ENCODE assay signal across 12 cellular contexts in genomic region chr3:5023777-5024346, GRCh38. TPM values are rescaled to one million over a fixed set of nuclear protein-coding genes. Genes with fewer than 3 reads are reported as not detected.
DNase-seq lines count a peak whose midpoint lies in the region; ATAC-seq, FAIRE-seq and TF ChIP-seq lines count a peak whose summit lies in the region.
"Had no signal": no experiment of that assay in that cellular context is flagged by ENCODE, and none has a peak within 500 bp of the region (broad histone marks: within the 10 kb centered on the region; RNA-seq: fewer than 3 reads in every experiment).

No MANE protein-coding gene starts in this region.

- intact Hi-C loops in endothelial cell of umbilical vein (cut with micrococcal nuclease), result loop anchor here (1.0 kb wide), 3 partner anchors 39 to 193 kb away; no protein-coding TSS in a partner anchor
- intact Hi-C loops in psoas muscle (cut with DNase I), result loop anchor here in 1 of 2 donors (5.0 to 10.0 kb wide), 2 partner anchors 42 to 309 kb away; no protein-coding TSS in a partner anchor

- TF ChIP-seq CTCF in AG04450 (IDR thresholded peaks at IDR 0.05; ENCODE audit: low read depth, low read length) (no peak), endothelial cell of umbilical vein (IDR thresholded peaks at IDR 0.05; ENCODE audit: extremely low read depth in 1 of 2, insufficient read depth in 1 of 2, low read depth in 1 of 2, low read length in 2 of 2) (no peak), psoas muscle (IDR thresholded peaks at IDR 0.05) (no peak), nephron progenitor cell (IDR thresholded peaks at IDR 0.05) (no peak)

- no peak for TF ChIP-seq POLR2A in endothelial cell of umbilical vein (IDR thresholded peaks at IDR 0.05; ENCODE audit: low read depth, low read length)

- CTCF ChIA-PET in AG04450 (lab: Charles Lee), result interaction anchor here (0.9 to 9.7 kb wide), 10 partner anchors 34 to 367 kb away, joined by 3 to 135 read pairs (median 5); partner anchors contain the start of gene BHLHE40
- CTCF ChIA-PET in endothelial cell of umbilical vein (lab: Charles Lee), result interaction anchor here (1.2 to 10.7 kb wide), 6 partner anchors 29 to 312 kb away, joined by 5 to 327 read pairs (median 18); partner anchors contain the start of gene BHLHE40

- dilution Hi-C loops in endothelial cell of umbilical vein (cut with MboI; ENCODE audit: extremely low pct_ligation_motif_present, low sequenced_read_pairs), result no loop called here

- POLR2A ChIA-PET in AG04450 (lab: Yijun Ruan, JAX) (interaction anchor here (0.7 to 2.0 kb wide), 4 partner anchors 28 to 47 kb away, joined by 3 to 20 read pairs (median 4); partner anchors contain the start of gene BHLHE40), endothelial cell of umbilical vein (lab: Charles Lee) (interaction anchor here (0.8 to 2.7 kb wide), 3 partner anchors 39 to 101 kb away, joined by 3 to 46 read pairs (median 8); no protein-coding TSS in a partner anchor)

- H3K27ac ChIP-seq in AG04450 (ENCODE audit: low read depth, low read length), result peak overlapping the region; percentile 95
- peak overlapping the region; percentile 91 for H3K27ac ChIP-seq in endothelial cell of umbilical vein (ENCODE audit: insufficient read depth, low read depth, low read length)
- H3K27ac ChIP-seq in psoas muscle, result peak overlapping the region; percentile 80

- DNase-seq in AG04450 (ENCODE audit: low read depth, low spot score) (no peak), NCI-H226 (peak; percentile 42), endothelial cell of umbilical vein (ENCODE audit: low read depth, low spot score) (no peak), psoas muscle (no peak), HPDE6-E6E7 (ENCODE audit: extremely low spot score) (no peak), NCI-H1092 (lab: John Stamatoyannopoulos, UW) (no peak), nephron progenitor cell (no peak)
- DNase-seq: hippocampal formation, NCI-H1436, T-helper 2 cell had no signal

- ATAC-seq in psoas muscle (no peak), GM21381 (IDR thresholded peaks at IDR 0.05; ENCODE audit: unreplicated experiment) (no peak)

- 87 to 92% (median 91%) methylated on average over 9 of the region's 9 CpGs for WGBS in psoas muscle, 3 donors

- H3K4me3 Mint-ChIP-seq in nephron progenitor cell, result no peak overlapping the region
- H3K4me3 Mint-ChIP-seq: CD14-positive monocyte had no signal

- no peaks in the 10 kb centered on the region for H3K27me3 ChIP-seq in AG04450 (ENCODE audit: control insufficient read depth, insufficient read depth, low read length)
- no peaks in the 10 kb centered on the region for H3K27me3 ChIP-seq in endothelial cell of umbilical vein (ENCODE audit: control insufficient read depth in 2 of 2, insufficient read depth in 2 of 2, low read length in 2 of 2)
- H3K27me3 ChIP-seq in psoas muscle (ENCODE audit: insufficient read depth in 3 of 3, low read length in 2 of 3), result no peaks in the 10 kb centered on the region

- peaks cover 7% of the 10 kb centered on the region for H3K27me3 Mint-ChIP-seq in nephron progenitor cell (ENCODE audit: low read depth, poor library complexity)

- H3K9me1 ChIP-seq in endothelial cell of umbilical vein (replicated peaks; ENCODE audit: control insufficient read depth, extremely low read depth, insufficient read depth, low read length), result no peaks in the 10 kb centered on the region

- no peaks in the 10 kb centered on the region for H4K20me1 ChIP-seq in endothelial cell of umbilical vein (replicated peaks; ENCODE audit: control insufficient read depth, extremely low read depth, insufficient read depth, low read length)

- peak overlapping the region; percentile 69 for H3K9ac ChIP-seq in endothelial cell of umbilical vein (replicated peaks; ENCODE audit: extremely low read depth, insufficient read depth, low read length)

- H3K4me1 ChIP-seq in endothelial cell of umbilical vein (ENCODE audit: control insufficient read depth, extremely low read depth, insufficient read depth, low read length), result peaks cover 33% of the 10 kb centered on the region
- H3K4me1 ChIP-seq in psoas muscle, result peaks cover 6% of the 10 kb centered on the region

- H3K36me3 ChIP-seq in endothelial cell of umbilical vein (ENCODE audit: control insufficient read depth in 2 of 2, extremely low read depth in 1 of 2, insufficient read depth in 2 of 2, low read length in 2 of 2), result no peaks in the 10 kb centered on the region
- H3K36me3 ChIP-seq in psoas muscle (ENCODE audit: insufficient read depth in 1 of 2, low read depth in 1 of 2), result no peaks in the 10 kb centered on the region

- H3K4me3 ChIP-seq in AG04450 (ENCODE audit: low read depth, low read length), result no peak overlapping the region
- H3K4me3 ChIP-seq in endothelial cell of umbilical vein (replicated peaks in 1 of 3; ENCODE audit: insufficient read depth in 1 of 3, low read depth in 1 of 3, low read length in 3 of 3), result no peak overlapping the region
- H3K4me3 ChIP-seq in psoas muscle, result no peak overlapping the region

- H3K9me3 Mint-ChIP-seq in nephron progenitor cell, result no peaks in the 10 kb centered on the region

- BruUV-seq in endothelial cell of umbilical vein (replicated peaks; lab: Mats Ljungman, UMichigan), result TSS peak; percentile 67

- no peaks in the 10 kb centered on the region for H3K79me2 ChIP-seq in endothelial cell of umbilical vein (ENCODE audit: control insufficient read depth, insufficient read depth, low read length)

- no peak overlapping the region for H2AFZ ChIP-seq in endothelial cell of umbilical vein (ENCODE audit: low read depth, low read length)

- H3K9me3 ChIP-seq in AG04450 (ENCODE audit: control insufficient read depth, insufficient read depth, low read length) (peaks cover 3% of the 10 kb centered on the region; the same call in 1 of the 2 replicates), endothelial cell of umbilical vein (replicated peaks; ENCODE audit: control insufficient read depth, insufficient read depth, low read length) (no peaks in the 10 kb centered on the region), psoas muscle (no peaks in the 10 kb centered on the region)

- H3K4me2 ChIP-seq in endothelial cell of umbilical vein (ENCODE audit: insufficient read depth, low read length), result peak overlapping the region; percentile 6

- no peak for FAIRE-seq in endothelial cell of umbilical vein (lab: Jason Lieb, UNC)

- no peak overlapping the region for H3K27ac Mint-ChIP-seq in nephron progenitor cell
- H3K27ac Mint-ChIP-seq: CD14-positive monocyte had no signal

- peaks cover 50% of the 10 kb centered on the region for H3K4me1 Mint-ChIP-seq in nephron progenitor cell

- no peaks in the 10 kb centered on the region for H3K36me3 Mint-ChIP-seq in nephron progenitor cell (ENCODE audit: low read depth)

TF ChIP-seq in endothelial cell of umbilical vein, 7 proteins besides CTCF, POLR2A, EP300 and RAD21:
- no peak for TF ChIP-seq GATA2 (IDR thresholded peaks at IDR 0.05; ENCODE audit: insufficient read depth, insufficient read length, low read depth, low read length)
- no peak for TF ChIP-seq EZH2 (IDR thresholded peaks at IDR 0.05; ENCODE audit: borderline replicate concordance, low read depth, low read length, severe bottlenecking)
- no peak for TF ChIP-seq JUN (IDR thresholded peaks at IDR 0.05; ENCODE audit: borderline replicate concordance, insufficient read depth, insufficient read length, low read depth)
- no peak for TF ChIP-seq POLR2AphosphoS5 (IDR thresholded peaks at IDR 0.05; ENCODE audit: insufficient read depth, low read depth, low read length)
- no peak for TF ChIP-seq MAX (IDR thresholded peaks at IDR 0.05; ENCODE audit: insufficient read depth, insufficient read length)
- TF ChIP-seq FOS (IDR thresholded peaks at IDR 0.05; ENCODE audit: borderline replicate concordance, insufficient read depth, low read length), result no peak
- TF ChIP-seq MYC (IDR thresholded peaks at IDR 0.05; ENCODE audit: low read depth, low read length), result no peak

RNA-seq across cellular contexts. Expression of gene BHLHE40, which starts 44.6 kb away (rescaled TPM):
- polyA plus RNA-seq in AG04450 (2011; rRNA removed) (7.6 and 12.2 TPM in 2 replicates), endothelial cell of umbilical vein (31.9 and 57.9 TPM in 2 replicates), psoas muscle (10 to 100 TPM; 16.7 to 65.1 (median 33.5) TPM)
- 16.1 and 29.2 TPM in 2 replicates for polyA minus RNA-seq in AG04450 (2011; rRNA and poly(A)+ RNA removed)
- total RNA-seq in endothelial cell of umbilical vein (40.3 and 57.4 TPM in 2 replicates), psoas muscle (100 to 1,000 TPM in 1 of 4 donors, 10 to 100 TPM in 3; 22.7 to 143 (median 77.0) TPM)
- 40.4 and 45.0 TPM in 2 replicates for polyA plus RNA-seq in endothelial cell of umbilical vein (2011; cell fraction: cytosol; rRNA removed)
- 232 and 244 TPM in 2 replicates for polyA plus RNA-seq in endothelial cell of umbilical vein (2011; cell fraction: nucleus; rRNA removed)
- 77.7 and 85.4 TPM in 2 replicates for polyA plus RNA-seq in endothelial cell of umbilical vein (2012)
- polyA minus RNA-seq in endothelial cell of umbilical vein, result 50.2 and 58.1 TPM in 2 replicates
- polyA minus RNA-seq in endothelial cell of umbilical vein (2011; cell fraction: cytosol; rRNA and poly(A)+ RNA removed), result 14.3 TPM
- 117 and 162 TPM in 2 replicates for polyA minus RNA-seq in endothelial cell of umbilical vein (2011; cell fraction: nucleus; rRNA and poly(A)+ RNA removed)
